In genomic region chr7:107168233-107169119, GRCh38 we compare ENCODE assay signal across 1 cellular context.
A peak's percentile ranks its signal among the peaks of the same experiment; 100 is the strongest.
TF ChIP-seq lines count a peak whose summit lies in the region.

Gene HBP1 (plus strand): TSS chr7:107169003. CDS start chr7:107179894, 10,891 bp downstream.

TF ChIP-seq in GM12878, 131 proteins besides CTCF, POLR2A, EP300 and RAD21 (continued from another document and continues in another):
- no peak for TF ChIP-seq ETV6 (conservative IDR thresholded peaks at IDR 0.05 in 1 of 2, IDR thresholded peaks at IDR 0.05 in 1 of 2; ENCODE audit: borderline replicate concordance in 1 of 2, low read depth in 1 of 2)
- TF ChIP-seq SMAD1 (IDR thresholded peaks at IDR 0.05; ENCODE audit: low read depth, partially characterized antibody): peak; percentile 98
- TF ChIP-seq NFXL1 (IDR thresholded peaks at IDR 0.05; ENCODE audit: borderline replicate concordance): no peak
- TF ChIP-seq RELB (IDR thresholded peaks at IDR 0.05; ENCODE audit: low read depth): peak; percentile 66
- TF ChIP-seq CHD2 (IDR thresholded peaks at IDR 0.05; ENCODE audit: borderline replicate concordance, low read depth, low read length): peak; percentile 97
- TF ChIP-seq ESRRA (IDR thresholded peaks at IDR 0.05; ENCODE audit: low read length): no peak
- TF ChIP-seq EED (IDR thresholded peaks at IDR 0.05; ENCODE audit: low read depth): peak; percentile 28; the same call in 1 of the 2 replicates
- TF ChIP-seq MTA2 (IDR thresholded peaks at IDR 0.05; ENCODE audit: low read depth): 0 out of 2 replicates have a peak, but pooled peaks have one; percentile 28
- peak; percentile 77 for TF ChIP-seq GABPA (IDR thresholded peaks at IDR 0.05; ENCODE audit: low read depth)
- peak; percentile 64; the same call in 1 of the 2 replicates for TF ChIP-seq CBX5 (IDR thresholded peaks at IDR 0.05; ENCODE audit: low read depth)
- no peak for TF ChIP-seq ZNF592 (IDR thresholded peaks at IDR 0.05)
- peak; percentile 31; the same call in 1 of the 2 replicates for TF ChIP-seq ATF2 (IDR thresholded peaks at IDR 0.05; ENCODE audit: low read length)
- TF ChIP-seq POU2F2 (IDR thresholded peaks at IDR 0.05; ENCODE audit: borderline replicate concordance, low read depth, low read length): peak; percentile 33; the same call in 1 of the 3 replicates
- peak; percentile 97 for TF ChIP-seq CEBPZ (IDR thresholded peaks at IDR 0.05; ENCODE audit: low read depth, low read length)
- no peak; the same call in 1 of the 2 replicates for TF ChIP-seq PML (IDR thresholded peaks at IDR 0.05; ENCODE audit: low read length)
- no peak for TF ChIP-seq CBX3 (IDR thresholded peaks at IDR 0.05; ENCODE audit: borderline replicate concordance, low read depth)
- no peak for TF ChIP-seq POLR2AphosphoS2 (IDR thresholded peaks at IDR 0.05; ENCODE audit: low read depth, low read length)
- TF ChIP-seq NFYA (IDR thresholded peaks at IDR 0.05; ENCODE audit: borderline replicate concordance, low read depth, low read length): peak; percentile 64
- TF ChIP-seq RAD51 (IDR thresholded peaks at IDR 0.05): peak; percentile 89
- TF ChIP-seq STAT3 (IDR thresholded peaks at IDR 0.05; ENCODE audit: low read depth, low read length): no peak
- TF ChIP-seq IKZF2 (IDR thresholded peaks at IDR 0.05): no peak; a peak in 2 of 4 replicates
- no peak for TF ChIP-seq NR2C2 (IDR thresholded peaks at IDR 0.05; ENCODE audit: borderline replicate concordance, control insufficient read depth, insufficient read length, low read depth)
- peak; percentile 81 for TF ChIP-seq NR2C1 (IDR thresholded peaks at IDR 0.05)
- TF ChIP-seq ASH2L (IDR thresholded peaks at IDR 0.05; ENCODE audit: borderline replicate concordance, low read depth): no peak
- TF ChIP-seq CHD4 (IDR thresholded peaks at IDR 0.05): no peak
- peak; percentile 60; the same call in 1 of the 2 replicates for TF ChIP-seq SREBF1 (IDR thresholded peaks at IDR 0.05; ENCODE audit: low read length)
- no peak for TF ChIP-seq BCLAF1 (IDR thresholded peaks at IDR 0.05)
- no peak; the same call in none of the 2 replicates for TF ChIP-seq POLR2AphosphoS5 (IDR thresholded peaks at IDR 0.05; ENCODE audit: low read length)
- no peak for TF ChIP-seq TCF3 (IDR thresholded peaks at IDR 0.05; ENCODE audit: borderline replicate concordance, insufficient read depth, low read depth, low read length)
- TF ChIP-seq SPI1 (IDR thresholded peaks at IDR 0.05; ENCODE audit: borderline replicate concordance, insufficient read depth, low read depth, low read length): peak; percentile 25; the same call in 1 of the 2 replicates
- no peak for TF ChIP-seq ATF3 (IDR thresholded peaks at IDR 0.05; ENCODE audit: borderline replicate concordance, extremely low read depth, low read depth, low read length)
- no peak; the same call in none of the 2 replicates for TF ChIP-seq MLLT1 (IDR thresholded peaks at IDR 0.05)
- TF ChIP-seq USF2 (IDR thresholded peaks at IDR 0.05; ENCODE audit: borderline replicate concordance, low read depth, low read length): no peak; the same call in 1 of the 2 replicates
- peak; percentile 90; the same call in 1 of the 2 replicates for TF ChIP-seq MXI1 (IDR thresholded peaks at IDR 0.05; ENCODE audit: low read depth, low read length)
- TF ChIP-seq BMI1 (IDR thresholded peaks at IDR 0.05; ENCODE audit: borderline replicate concordance): no peak
- no peak for TF ChIP-seq E2F8 (IDR thresholded peaks at IDR 0.05; ENCODE audit: low read depth, partially characterized antibody)
- no peak for TF ChIP-seq JUND (IDR thresholded peaks at IDR 0.05; ENCODE audit: low read depth, low read length)
- no peak for TF ChIP-seq SMAD5 (IDR thresholded peaks at IDR 0.05; ENCODE audit: low read depth)
- no peak for TF ChIP-seq LARP7 (IDR thresholded peaks at IDR 0.05)
- TF ChIP-seq NFIC (IDR thresholded peaks at IDR 0.05; ENCODE audit: low read depth, low read length): no peak
- no peak for TF ChIP-seq ZSCAN29 (IDR thresholded peaks at IDR 0.05)
- peak; percentile 98 for TF ChIP-seq KLF5 (IDR thresholded peaks at IDR 0.05; ENCODE audit: partially characterized antibody)
